In the genomic region with DNA sequence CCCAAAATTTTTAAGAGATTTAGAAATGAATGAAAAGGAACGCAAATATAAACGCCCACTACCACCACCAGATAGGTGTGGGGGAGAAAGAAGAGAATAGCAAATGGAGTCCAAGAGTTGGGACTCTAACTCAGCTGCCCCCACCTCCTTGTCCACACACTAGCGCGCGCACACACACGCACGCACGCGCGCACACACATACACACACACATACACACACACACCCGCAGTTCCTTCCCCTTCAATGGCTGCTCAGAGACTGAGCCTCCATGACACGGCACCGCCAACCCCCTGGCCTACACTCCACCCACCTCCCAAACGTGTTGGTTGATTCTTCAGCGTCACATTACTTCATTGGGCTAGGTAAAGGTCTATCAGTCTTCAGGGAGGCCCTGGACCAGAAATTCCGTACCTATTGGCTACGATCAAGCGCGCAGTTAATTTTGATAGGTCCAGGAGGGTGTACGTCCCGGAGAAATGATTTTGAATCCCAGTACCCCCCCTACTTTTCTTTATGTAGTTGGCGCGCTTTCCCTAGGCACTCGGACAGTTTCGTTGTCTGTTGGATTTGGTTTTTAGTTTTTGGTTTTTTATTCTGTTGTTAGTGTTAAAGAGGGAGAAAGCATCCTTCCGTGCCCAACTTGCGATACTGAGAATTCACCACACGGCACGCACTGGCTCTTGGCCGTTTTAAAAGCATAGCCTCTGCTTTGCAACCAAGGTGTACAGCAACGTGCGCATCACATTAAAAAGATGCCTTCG, we compare ENCODE assay signal across 1 cellular context.
TF ChIP-seq lines count a peak whose summit lies in the region.

A gene (minus strand): TSS at position 261 of the 762 bp plus-strand sequence. CDS start 326 bp downstream, outside the sequence.

TF ChIP-seq in HepG2, 621 proteins besides CTCF, POLR2A, EP300 and RAD21 (continued from another document and continues in another):
- TF ChIP-seq, protein P1, sequence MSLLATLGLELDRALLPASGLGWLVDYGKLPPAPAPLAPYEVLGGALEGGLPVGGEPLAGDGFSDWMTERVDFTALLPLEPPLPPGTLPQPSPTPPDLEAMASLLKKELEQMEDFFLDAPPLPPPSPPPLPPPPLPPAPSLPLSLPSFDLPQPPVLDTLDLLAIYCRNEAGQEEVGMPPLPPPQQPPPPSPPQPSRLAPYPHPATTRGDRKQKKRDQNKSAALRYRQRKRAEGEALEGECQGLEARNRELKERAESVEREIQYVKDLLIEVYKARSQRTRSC (CRISPR knock-in tag; IDR thresholded peaks at IDR 0.05; ENCODE audit: low read depth) = no peak
- TF ChIP-seq STAG1 (CRISPR knock-in tag; IDR thresholded peaks at IDR 0.05) = no peak
- TF ChIP-seq ZSCAN21 (CRISPR knock-in tag; IDR thresholded peaks at IDR 0.05; ENCODE audit: borderline replicate concordance) = peak; percentile 69; the same call in 1 of the 2 replicates
- no peak for TF ChIP-seq REXO4 (CRISPR knock-in tag; IDR thresholded peaks at IDR 0.05; ENCODE audit: borderline replicate concordance)
- no peak for TF ChIP-seq ZNF547 (CRISPR knock-in tag; IDR thresholded peaks at IDR 0.05)
- TF ChIP-seq, protein P2, sequence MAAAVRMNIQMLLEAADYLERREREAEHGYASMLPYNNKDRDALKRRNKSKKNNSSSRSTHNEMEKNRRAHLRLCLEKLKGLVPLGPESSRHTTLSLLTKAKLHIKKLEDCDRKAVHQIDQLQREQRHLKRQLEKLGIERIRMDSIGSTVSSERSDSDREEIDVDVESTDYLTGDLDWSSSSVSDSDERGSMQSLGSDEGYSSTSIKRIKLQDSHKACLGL (CRISPR knock-in tag; IDR thresholded peaks at IDR 0.05) = no peak; the same call in 1 of the 2 replicates
- peak; percentile 76; the same call in 1 of the 2 replicates for TF ChIP-seq PAX8 (CRISPR knock-in tag; IDR thresholded peaks at IDR 0.05; ENCODE audit: borderline replicate concordance)
- TF ChIP-seq ZNF205 (CRISPR knock-in tag; IDR thresholded peaks at IDR 0.05) = 0 out of 2 replicates have a peak, but pooled peaks have one; percentile 13
- TF ChIP-seq ARNT2 (CRISPR knock-in tag; IDR thresholded peaks at IDR 0.05; ENCODE audit: low read depth) = peak; percentile 66; the same call in 1 of the 2 replicates
- TF ChIP-seq, protein P3, sequence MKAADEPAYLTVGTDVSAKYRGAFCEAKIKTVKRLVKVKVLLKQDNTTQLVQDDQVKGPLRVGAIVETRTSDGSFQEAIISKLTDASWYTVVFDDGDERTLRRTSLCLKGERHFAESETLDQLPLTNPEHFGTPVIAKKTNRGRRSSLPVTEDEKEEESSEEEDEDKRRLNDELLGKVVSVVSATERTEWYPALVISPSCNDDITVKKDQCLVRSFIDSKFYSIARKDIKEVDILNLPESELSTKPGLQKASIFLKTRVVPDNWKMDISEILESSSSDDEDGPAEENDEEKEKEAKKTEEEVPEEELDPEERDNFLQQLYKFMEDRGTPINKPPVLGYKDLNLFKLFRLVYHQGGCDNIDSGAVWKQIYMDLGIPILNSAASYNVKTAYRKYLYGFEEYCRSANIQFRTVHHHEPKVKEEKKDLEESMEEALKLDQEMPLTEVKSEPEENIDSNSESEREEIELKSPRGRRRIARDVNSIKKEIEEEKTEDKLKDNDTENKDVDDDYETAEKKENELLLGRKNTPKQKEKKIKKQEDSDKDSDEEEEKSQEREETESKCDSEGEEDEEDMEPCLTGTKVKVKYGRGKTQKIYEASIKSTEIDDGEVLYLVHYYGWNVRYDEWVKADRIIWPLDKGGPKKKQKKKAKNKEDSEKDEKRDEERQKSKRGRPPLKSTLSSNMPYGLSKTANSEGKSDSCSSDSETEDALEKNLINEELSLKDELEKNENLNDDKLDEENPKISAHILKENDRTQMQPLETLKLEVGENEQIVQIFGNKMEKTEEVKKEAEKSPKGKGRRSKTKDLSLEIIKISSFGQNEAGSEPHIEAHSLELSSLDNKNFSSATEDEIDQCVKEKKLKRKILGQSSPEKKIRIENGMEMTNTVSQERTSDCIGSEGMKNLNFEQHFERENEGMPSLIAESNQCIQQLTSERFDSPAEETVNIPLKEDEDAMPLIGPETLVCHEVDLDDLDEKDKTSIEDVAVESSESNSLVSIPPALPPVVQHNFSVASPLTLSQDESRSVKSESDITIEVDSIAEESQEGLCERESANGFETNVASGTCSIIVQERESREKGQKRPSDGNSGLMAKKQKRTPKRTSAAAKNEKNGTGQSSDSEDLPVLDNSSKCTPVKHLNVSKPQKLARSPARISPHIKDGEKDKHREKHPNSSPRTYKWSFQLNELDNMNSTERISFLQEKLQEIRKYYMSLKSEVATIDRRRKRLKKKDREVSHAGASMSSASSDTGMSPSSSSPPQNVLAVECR (CRISPR knock-in tag; IDR thresholded peaks at IDR 0.05; ENCODE audit: borderline replicate concordance) = peak; percentile 88
- TF ChIP-seq SMAD1 (CRISPR knock-in tag; IDR thresholded peaks at IDR 0.05; ENCODE audit: borderline replicate concordance, low read depth) = no peak
- TF ChIP-seq JDP2 (CRISPR knock-in tag; IDR thresholded peaks at IDR 0.05; ENCODE audit: borderline replicate concordance) = peak; percentile 83; the same call in 1 of the 2 replicates
- TF ChIP-seq FOXM1 (CRISPR knock-in tag; IDR thresholded peaks at IDR 0.05) = no peak
- TF ChIP-seq, protein P4, sequence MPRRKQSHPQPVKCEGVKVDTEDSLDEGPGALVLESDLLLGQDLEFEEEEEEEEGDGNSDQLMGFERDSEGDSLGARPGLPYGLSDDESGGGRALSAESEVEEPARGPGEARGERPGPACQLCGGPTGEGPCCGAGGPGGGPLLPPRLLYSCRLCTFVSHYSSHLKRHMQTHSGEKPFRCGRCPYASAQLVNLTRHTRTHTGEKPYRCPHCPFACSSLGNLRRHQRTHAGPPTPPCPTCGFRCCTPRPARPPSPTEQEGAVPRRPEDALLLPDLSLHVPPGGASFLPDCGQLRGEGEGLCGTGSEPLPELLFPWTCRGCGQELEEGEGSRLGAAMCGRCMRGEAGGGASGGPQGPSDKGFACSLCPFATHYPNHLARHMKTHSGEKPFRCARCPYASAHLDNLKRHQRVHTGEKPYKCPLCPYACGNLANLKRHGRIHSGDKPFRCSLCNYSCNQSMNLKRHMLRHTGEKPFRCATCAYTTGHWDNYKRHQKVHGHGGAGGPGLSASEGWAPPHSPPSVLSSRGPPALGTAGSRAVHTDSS (CRISPR knock-in tag; conservative IDR thresholded peaks at IDR 0.05) = 0 out of 2 replicates have a peak, but pooled peaks have one; percentile 54
- TF ChIP-seq ZFYVE20 (CRISPR knock-in tag; IDR thresholded peaks at IDR 0.05; ENCODE audit: borderline replicate concordance, low read depth) = no peak
- TF ChIP-seq, protein P5, sequence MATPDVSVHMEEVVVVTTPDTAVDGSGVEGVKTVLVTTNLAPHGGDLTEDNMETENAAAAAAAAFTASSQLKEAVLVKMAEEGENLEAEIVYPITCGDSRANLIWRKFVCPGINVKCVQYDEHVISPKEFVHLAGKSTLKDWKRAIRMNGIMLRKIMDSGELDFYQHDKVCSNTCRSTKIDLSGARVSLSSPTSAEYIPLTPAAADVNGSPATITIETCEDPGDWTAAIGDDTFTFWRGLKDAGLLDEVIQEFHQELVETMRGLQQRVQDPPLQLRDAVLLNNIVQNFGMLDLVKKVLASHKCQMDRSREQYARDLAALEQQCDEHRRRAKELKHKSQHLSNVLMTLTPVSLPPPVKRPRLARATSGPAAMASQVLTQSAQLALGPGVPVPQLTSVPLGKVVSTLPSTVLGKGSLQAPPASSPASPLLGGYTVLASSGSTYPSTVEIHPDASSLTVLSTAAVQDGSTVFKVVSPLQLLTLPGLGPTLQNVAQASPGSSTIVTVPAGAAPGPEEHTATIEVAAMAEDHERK (CRISPR knock-in tag; IDR thresholded peaks at IDR 0.05; ENCODE audit: low read depth) = peak; percentile 48; the same call in 1 of the 2 replicates
- TF ChIP-seq KDM1A (CRISPR knock-in tag; IDR thresholded peaks at IDR 0.05) = no peak
- peak; percentile 70; the same call in 1 of the 2 replicates for TF ChIP-seq TSC22D2 (CRISPR knock-in tag; IDR thresholded peaks at IDR 0.05; ENCODE audit: borderline replicate concordance)
- TF ChIP-seq IRX3 (CRISPR knock-in tag; IDR thresholded peaks at IDR 0.05; ENCODE audit: borderline replicate concordance, low read depth) = no peak
- TF ChIP-seq ZMYM2 (CRISPR knock-in tag; IDR thresholded peaks at IDR 0.05) = peak; percentile 38; the same call in 1 of the 2 replicates
- no peak for TF ChIP-seq ZNF383 (CRISPR knock-in tag; IDR thresholded peaks at IDR 0.05; ENCODE audit: borderline replicate concordance)
- TF ChIP-seq ZNF225 (CRISPR knock-in tag; IDR thresholded peaks at IDR 0.05) = no peak; the same call in 1 of the 2 replicates
- peak; percentile 54; the same call in 1 of the 2 replicates for TF ChIP-seq FOXO1 (CRISPR knock-in tag; IDR thresholded peaks at IDR 0.05)
- peak; percentile 74; the same call in 1 of the 2 replicates for TF ChIP-seq ZC3H4 (CRISPR knock-in tag; IDR thresholded peaks at IDR 0.05; ENCODE audit: borderline replicate concordance)
- TF ChIP-seq, protein P6, sequence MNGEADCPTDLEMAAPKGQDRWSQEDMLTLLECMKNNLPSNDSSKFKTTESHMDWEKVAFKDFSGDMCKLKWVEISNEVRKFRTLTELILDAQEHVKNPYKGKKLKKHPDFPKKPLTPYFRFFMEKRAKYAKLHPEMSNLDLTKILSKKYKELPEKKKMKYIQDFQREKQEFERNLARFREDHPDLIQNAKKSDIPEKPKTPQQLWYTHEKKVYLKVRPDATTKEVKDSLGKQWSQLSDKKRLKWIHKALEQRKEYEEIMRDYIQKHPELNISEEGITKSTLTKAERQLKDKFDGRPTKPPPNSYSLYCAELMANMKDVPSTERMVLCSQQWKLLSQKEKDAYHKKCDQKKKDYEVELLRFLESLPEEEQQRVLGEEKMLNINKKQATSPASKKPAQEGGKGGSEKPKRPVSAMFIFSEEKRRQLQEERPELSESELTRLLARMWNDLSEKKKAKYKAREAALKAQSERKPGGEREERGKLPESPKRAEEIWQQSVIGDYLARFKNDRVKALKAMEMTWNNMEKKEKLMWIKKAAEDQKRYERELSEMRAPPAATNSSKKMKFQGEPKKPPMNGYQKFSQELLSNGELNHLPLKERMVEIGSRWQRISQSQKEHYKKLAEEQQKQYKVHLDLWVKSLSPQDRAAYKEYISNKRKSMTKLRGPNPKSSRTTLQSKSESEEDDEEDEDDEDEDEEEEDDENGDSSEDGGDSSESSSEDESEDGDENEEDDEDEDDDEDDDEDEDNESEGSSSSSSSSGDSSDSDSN (CRISPR knock-in tag; IDR thresholded peaks at IDR 0.05) = peak; percentile 71
- no peak for TF ChIP-seq MTF1 (CRISPR knock-in tag; IDR thresholded peaks at IDR 0.05)
- TF ChIP-seq, protein P7, sequence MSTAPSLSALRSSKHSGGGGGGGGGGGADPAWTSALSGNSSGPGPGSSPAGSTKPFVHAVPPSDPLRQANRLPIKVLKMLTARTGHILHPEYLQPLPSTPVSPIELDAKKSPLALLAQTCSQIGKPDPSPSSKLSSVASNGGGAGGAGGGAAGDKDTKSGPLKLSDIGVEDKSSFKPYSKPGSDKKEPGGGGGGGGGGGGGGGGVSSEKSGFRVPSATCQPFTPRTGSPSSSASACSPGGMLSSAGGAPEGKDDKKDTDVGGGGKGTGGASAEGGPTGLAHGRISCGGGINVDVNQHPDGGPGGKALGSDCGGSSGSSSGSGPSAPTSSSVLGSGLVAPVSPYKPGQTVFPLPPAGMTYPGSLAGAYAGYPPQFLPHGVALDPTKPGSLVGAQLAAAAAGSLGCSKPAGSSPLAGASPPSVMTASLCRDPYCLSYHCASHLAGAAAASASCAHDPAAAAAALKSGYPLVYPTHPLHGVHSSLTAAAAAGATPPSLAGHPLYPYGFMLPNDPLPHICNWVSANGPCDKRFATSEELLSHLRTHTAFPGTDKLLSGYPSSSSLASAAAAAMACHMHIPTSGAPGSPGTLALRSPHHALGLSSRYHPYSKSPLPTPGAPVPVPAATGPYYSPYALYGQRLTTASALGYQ (CRISPR knock-in tag; IDR thresholded peaks at IDR 0.05) = 0 out of 2 replicates have a peak, but pooled peaks have one; percentile 26
- TF ChIP-seq MXD4 (CRISPR knock-in tag; IDR thresholded peaks at IDR 0.05) = no peak
- TF ChIP-seq ZNF598 (CRISPR knock-in tag; IDR thresholded peaks at IDR 0.05; ENCODE audit: borderline replicate concordance) = 0 out of 2 replicates have a peak, but pooled peaks have one; percentile 53
- TF ChIP-seq, protein P8, sequence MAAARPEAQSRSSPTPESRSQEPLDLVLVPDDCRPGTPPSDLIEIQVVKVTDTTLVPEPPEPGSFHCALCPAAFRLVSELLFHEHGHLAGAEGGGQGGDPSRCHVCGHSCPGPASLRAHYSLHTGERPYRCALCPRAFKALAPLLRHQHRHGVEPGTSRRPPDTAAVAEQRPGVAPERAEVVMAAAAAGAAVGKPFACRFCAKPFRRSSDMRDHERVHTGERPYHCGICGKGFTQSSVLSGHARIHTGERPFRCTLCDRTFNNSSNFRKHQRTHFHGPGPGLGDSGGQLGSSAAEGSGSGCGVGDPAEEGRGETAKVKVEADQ (CRISPR knock-in tag; IDR thresholded peaks at IDR 0.05; ENCODE audit: borderline replicate concordance) = peak; percentile 64; the same call in 1 of the 2 replicates
- no peak for TF ChIP-seq ZNF572 (CRISPR knock-in tag; IDR thresholded peaks at IDR 0.05)
- TF ChIP-seq SIN3B (IDR thresholded peaks at IDR 0.05; ENCODE audit: low read length) = no peak
- no peak for TF ChIP-seq GATA4 (IDR thresholded peaks at IDR 0.05; ENCODE audit: borderline replicate concordance, low read depth)
- TF ChIP-seq ZNF775 (CRISPR knock-in tag; IDR thresholded peaks at IDR 0.05; ENCODE audit: borderline replicate concordance) = no peak
- TF ChIP-seq, protein P9, sequence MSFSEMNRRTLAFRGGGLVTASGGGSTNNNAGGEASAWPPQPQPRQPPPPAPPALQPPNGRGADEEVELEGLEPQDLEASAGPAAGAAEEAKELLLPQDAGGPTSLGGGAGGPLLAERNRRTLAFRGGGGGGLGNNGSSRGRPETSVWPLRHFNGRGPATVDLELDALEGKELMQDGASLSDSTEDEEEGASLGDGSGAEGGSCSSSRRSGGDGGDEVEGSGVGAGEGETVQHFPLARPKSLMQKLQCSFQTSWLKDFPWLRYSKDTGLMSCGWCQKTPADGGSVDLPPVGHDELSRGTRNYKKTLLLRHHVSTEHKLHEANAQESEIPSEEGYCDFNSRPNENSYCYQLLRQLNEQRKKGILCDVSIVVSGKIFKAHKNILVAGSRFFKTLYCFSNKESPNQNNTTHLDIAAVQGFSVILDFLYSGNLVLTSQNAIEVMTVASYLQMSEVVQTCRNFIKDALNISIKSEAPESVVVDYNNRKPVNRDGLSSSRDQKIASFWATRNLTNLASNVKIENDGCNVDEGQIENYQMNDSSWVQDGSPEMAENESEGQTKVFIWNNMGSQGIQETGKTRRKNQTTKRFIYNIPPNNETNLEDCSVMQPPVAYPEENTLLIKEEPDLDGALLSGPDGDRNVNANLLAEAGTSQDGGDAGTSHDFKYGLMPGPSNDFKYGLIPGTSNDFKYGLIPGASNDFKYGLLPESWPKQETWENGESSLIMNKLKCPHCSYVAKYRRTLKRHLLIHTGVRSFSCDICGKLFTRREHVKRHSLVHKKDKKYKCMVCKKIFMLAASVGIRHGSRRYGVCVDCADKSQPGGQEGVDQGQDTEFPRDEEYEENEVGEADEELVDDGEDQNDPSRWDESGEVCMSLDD (CRISPR knock-in tag; IDR thresholded peaks at IDR 0.05; ENCODE audit: borderline replicate concordance) = no peak; the same call in 1 of the 2 replicates
- no peak for TF ChIP-seq ZNF703 (CRISPR knock-in tag; IDR thresholded peaks at IDR 0.05; ENCODE audit: borderline replicate concordance)
- no peak for TF ChIP-seq GTF3A (CRISPR knock-in tag; conservative IDR thresholded peaks at IDR 0.05)
- peak; percentile 76 for TF ChIP-seq KAT8 (CRISPR knock-in tag; IDR thresholded peaks at IDR 0.05)
